In the genomic region with DNA sequence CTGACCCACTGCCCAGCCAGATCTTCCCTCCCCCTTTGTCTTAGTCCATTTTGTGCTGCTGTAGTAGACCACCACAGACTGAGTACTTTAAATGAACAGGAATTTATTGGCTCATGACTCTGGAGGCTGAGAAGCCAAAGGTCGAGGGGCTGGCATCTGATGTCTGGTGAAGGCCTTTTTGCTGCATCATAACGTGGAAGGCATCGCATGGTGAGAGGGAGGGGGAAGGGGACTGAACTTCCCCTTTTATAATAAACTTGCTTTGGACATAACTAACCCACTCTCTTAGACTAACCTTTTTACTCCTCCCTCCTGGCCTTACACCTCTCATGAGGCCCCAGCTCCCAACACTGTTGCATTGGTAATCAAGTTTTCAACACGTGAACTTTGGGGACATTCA, we compare ENCODE assay signal across 10 cellular contexts.
DNase-seq lines count a peak whose midpoint lies in the region; FAIRE-seq and TF ChIP-seq lines count a peak whose summit lies in the region.
"Had no signal": no experiment of that assay in that cellular context is flagged by ENCODE, and none has a peak within 500 bp of the region (broad histone marks: within the 10 kb centered on the region; RNA-seq: fewer than 3 reads in every experiment).

No MANE protein-coding gene starts in this region.

- no peak for FAIRE-seq in HTR-8/SVneo (lab: Jason Lieb, UNC)
- FAIRE-seq: H1 had no signal

- no peak overlapping the region for H3K4me3 Mint-ChIP-seq in activated naive CD8-positive, alpha-beta T cell treated with anti-CD3 and anti-CD28 coated beads for 36 hours
- peak overlapping the region; percentile 47 for H3K4me3 Mint-ChIP-seq in neural crest cell

- in situ Hi-C loops in KBM-7 (cut with MboI; ENCODE audit: low pct_unique_long_range_greater_than_20kb, low sequenced_read_pairs), result no loop called here
- in situ Hi-C loops in GM13977 (cut with MboI; ENCODE audit: low pct_unique_long_range_greater_than_20kb, low sequenced_read_pairs, unreplicated experiment), result no loop called here

- no peaks in the 10 kb centered on the region for H3K27me3 ChIP-seq in DOHH2 (ENCODE audit: control insufficient read depth, low read length)
- H3K27me3 ChIP-seq: MG63 had no signal

- H3K36me3 ChIP-seq in DOHH2 (ENCODE audit: control insufficient read depth, low read length), result peaks cover 3% of the 10 kb centered on the region; the same call in 1 of the 2 replicates
- H3K36me3 ChIP-seq: MG63 had no signal

- peak overlapping the region; percentile 64 for H3K27ac Mint-ChIP-seq in activated naive CD8-positive, alpha-beta T cell treated with anti-CD3 and anti-CD28 coated beads for 36 hours
- peak overlapping the region; percentile 85 for H3K27ac Mint-ChIP-seq in neural crest cell (ENCODE audit: unreplicated experiment)

- no peaks in the 10 kb centered on the region for H3K9me3 Mint-ChIP-seq in activated naive CD8-positive, alpha-beta T cell treated with anti-CD3 and anti-CD28 coated beads for 36 hours
- no peaks in the 10 kb centered on the region for H3K9me3 Mint-ChIP-seq in neural crest cell

- DNase-seq in KBM-7 (peak; percentile 88), neural crest cell (ENCODE audit: low read depth, low spot score) (no peak), HTR-8/SVneo (ENCODE audit: insufficient read length, low spot score) (no peak), GM13977 (ENCODE audit: low spot score) (no peak), NCI-H1092 (lab: John Stamatoyannopoulos, UW) (no peak), DMS153 (lab: John Stamatoyannopoulos, UW) (no peak)
- DNase-seq in activated naive CD8-positive, alpha-beta T cell treated with anti-CD3 and anti-CD28 coated beads for 36 hours, result no peak
- DNase-seq: MG63 had no signal

- no peak overlapping the region; the same call in 1 of the 2 replicates for H3K4me3 ChIP-seq in DOHH2 (ENCODE audit: low read length)
- H3K4me3 ChIP-seq: MG63 had no signal

- no peaks in the 10 kb centered on the region for H3F3A ChIP-seq in DOHH2 (ENCODE audit: control insufficient read depth, insufficient read depth)

- H3K27me3 Mint-ChIP-seq in activated naive CD8-positive, alpha-beta T cell treated with anti-CD3 and anti-CD28 coated beads for 36 hours, result no peaks in the 10 kb centered on the region
- no peaks in the 10 kb centered on the region for H3K27me3 Mint-ChIP-seq in neural crest cell (ENCODE audit: low read depth)

- H3K36me3 Mint-ChIP-seq in activated naive CD8-positive, alpha-beta T cell treated with anti-CD3 and anti-CD28 coated beads for 36 hours, result peaks cover 19% of the 10 kb centered on the region
- H3K36me3 Mint-ChIP-seq in neural crest cell (ENCODE audit: low read depth), result no peaks in the 10 kb centered on the region

- no peaks in the 10 kb centered on the region for H3K9me3 ChIP-seq in DOHH2 (ENCODE audit: control insufficient read depth, insufficient read depth, low read length)
- H3K9me3 ChIP-seq: MG63 had no signal

- H3K27ac ChIP-seq in DOHH2 (ENCODE audit: low read depth, low read length), result no peak overlapping the region

- peaks cover 46% of the 10 kb centered on the region for H3K4me1 ChIP-seq in DOHH2 (ENCODE audit: control insufficient read depth, low read length)

- H3K9me2 ChIP-seq in DOHH2 (replicated peaks; ENCODE audit: control insufficient read depth, low read length), result no peaks in the 10 kb centered on the region

- peaks cover 71% of the 10 kb centered on the region for H3K4me1 Mint-ChIP-seq in activated naive CD8-positive, alpha-beta T cell treated with anti-CD3 and anti-CD28 coated beads for 36 hours
- peaks cover 56% of the 10 kb centered on the region for H3K4me1 Mint-ChIP-seq in neural crest cell

- peaks cover 35% of the 10 kb centered on the region for H4K20me1 ChIP-seq in DOHH2 (ENCODE audit: control insufficient read depth, insufficient read depth, low read depth, low read length)

- H3K4me2 ChIP-seq in DOHH2 (ENCODE audit: low read length), result peak overlapping the region; percentile 41

- TF ChIP-seq CTCF in DOHH2 (IDR thresholded peaks at IDR 0.05; ENCODE audit: low read depth, low read length, poor library complexity, severe bottlenecking) (no peak), neural crest cell (conservative IDR thresholded peaks at IDR 0.05) (no peak), GM13977 (IDR thresholded peaks at IDR 0.05; ENCODE audit: extremely low read depth, insufficient read depth, missing control alignments) (no peak)

- H3K79me2 ChIP-seq in DOHH2 (ENCODE audit: control insufficient read depth, low read length), result peaks cover 99% of the 10 kb centered on the region
